10 cellular contexts compared by ENCODE assay signal in the genomic region with DNA sequence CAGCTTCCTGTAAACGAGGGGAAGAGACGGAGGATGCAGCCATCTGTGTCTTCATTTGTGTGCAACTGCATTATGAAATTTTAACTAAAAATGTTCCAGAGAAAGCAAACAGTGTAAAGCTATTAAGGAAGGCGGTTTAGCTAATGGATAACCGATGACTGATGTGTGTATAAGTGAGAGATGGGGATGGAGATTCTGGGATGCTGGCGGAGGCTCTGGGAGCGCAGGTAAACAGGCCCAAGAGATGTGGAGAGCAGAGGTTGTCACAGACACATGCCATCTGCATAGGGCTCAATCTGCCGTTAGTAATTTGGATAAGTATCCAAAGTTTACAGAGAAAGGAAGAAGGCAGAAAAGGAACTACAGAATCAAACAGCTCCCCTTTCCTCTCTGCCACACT.
"Had no signal": no experiment of that assay in that cellular context is flagged by ENCODE, and none has a peak within 500 bp of the region (broad histone marks: within the 10 kb centered on the region; RNA-seq: fewer than 3 reads in every experiment).

No MANE protein-coding gene starts in this region.

- DNase-seq: activated CD4-positive, alpha-beta T cell treated with anti-CD3 and anti-CD28 coated beads, Interleukin-2, amount 10 ng/mL, durations not matched to agents 7 days and 5 days; activated CD8-positive, alpha-beta memory T cell treated with anti-CD3 and anti-CD28 coated beads, Interleukin-2, amount 50 U/mL, for 48 hours; activated gamma-delta T cell; activated T-cell treated with anti-CD3 and anti-CD28 coated beads, Interleukin-2, amount 50 U/mL, for 72 hours; left ventricle myocardium inferior; naive thymus-derived CD8-positive, alpha-beta T cell; stimulated activated CD4-positive, alpha-beta T cell treated with anti-CD3 and anti-CD28 coated beads, Interleukin-12 subunit alpha, Interleukin-12 subunit beta, amount 100 ng/mL, for 4 hours; stimulated activated CD4-positive, alpha-beta T cell treated with anti-CD3 and anti-CD28 coated beads, Interleukin-2, amount 100 ng/mL, for 24 hours had no signal

- H3K36me3 Mint-ChIP-seq: activated naive CD4-positive, alpha-beta T cell treated with anti-CD3 and anti-CD28 coated beads, Interleukin-2, amount 50 U/mL, for 72 hours; naive thymus-derived CD8-positive, alpha-beta T cell had no signal

- H3K4me3 Mint-ChIP-seq: activated CD4-positive, alpha-beta T cell treated with anti-CD3 and anti-CD28 coated beads, Interleukin-2, amount 10 ng/mL, durations not matched to agents 7 days and 5 days; activated T-cell treated with anti-CD3 and anti-CD28 coated beads, Interleukin-2, amount 50 U/mL, for 72 hours; naive thymus-derived CD8-positive, alpha-beta T cell had no signal

- H3K27me3 Mint-ChIP-seq: activated CD4-positive, alpha-beta T cell treated with anti-CD3 and anti-CD28 coated beads, Interleukin-2, amount 10 ng/mL, durations not matched to agents 7 days and 5 days had no signal

- H3K27ac Mint-ChIP-seq: activated CD4-positive, alpha-beta T cell treated with anti-CD3 and anti-CD28 coated beads, Interleukin-2, amount 10 ng/mL, durations not matched to agents 7 days and 5 days; activated naive CD4-positive, alpha-beta T cell treated with anti-CD3 and anti-CD28 coated beads, Interleukin-2, amount 50 U/mL, for 72 hours; activated T-cell treated with anti-CD3 and anti-CD28 coated beads, Interleukin-2, amount 50 U/mL, for 72 hours; naive thymus-derived CD8-positive, alpha-beta T cell had no signal

- H3K4me1 Mint-ChIP-seq: activated CD4-positive, alpha-beta T cell treated with anti-CD3 and anti-CD28 coated beads, Interleukin-2, amount 10 ng/mL, durations not matched to agents 7 days and 5 days; naive thymus-derived CD8-positive, alpha-beta T cell had no signal

- H3K9me3 Mint-ChIP-seq: activated T-cell treated with anti-CD3 and anti-CD28 coated beads, Interleukin-2, amount 50 U/mL, for 72 hours had no signal

- ATAC-seq: activated naive CD4-positive, alpha-beta T cell treated with anti-CD3 and anti-CD28 coated beads, Interleukin-2, amount 50 U/mL, for 72 hours; activated T-cell treated with anti-CD3 and anti-CD28 coated beads, Interleukin-2, amount 50 U/mL, for 72 hours; esophagus mucosa; naive thymus-derived CD8-positive, alpha-beta T cell had no signal
